10 cellular contexts compared by ENCODE assay signal in the genomic region with DNA sequence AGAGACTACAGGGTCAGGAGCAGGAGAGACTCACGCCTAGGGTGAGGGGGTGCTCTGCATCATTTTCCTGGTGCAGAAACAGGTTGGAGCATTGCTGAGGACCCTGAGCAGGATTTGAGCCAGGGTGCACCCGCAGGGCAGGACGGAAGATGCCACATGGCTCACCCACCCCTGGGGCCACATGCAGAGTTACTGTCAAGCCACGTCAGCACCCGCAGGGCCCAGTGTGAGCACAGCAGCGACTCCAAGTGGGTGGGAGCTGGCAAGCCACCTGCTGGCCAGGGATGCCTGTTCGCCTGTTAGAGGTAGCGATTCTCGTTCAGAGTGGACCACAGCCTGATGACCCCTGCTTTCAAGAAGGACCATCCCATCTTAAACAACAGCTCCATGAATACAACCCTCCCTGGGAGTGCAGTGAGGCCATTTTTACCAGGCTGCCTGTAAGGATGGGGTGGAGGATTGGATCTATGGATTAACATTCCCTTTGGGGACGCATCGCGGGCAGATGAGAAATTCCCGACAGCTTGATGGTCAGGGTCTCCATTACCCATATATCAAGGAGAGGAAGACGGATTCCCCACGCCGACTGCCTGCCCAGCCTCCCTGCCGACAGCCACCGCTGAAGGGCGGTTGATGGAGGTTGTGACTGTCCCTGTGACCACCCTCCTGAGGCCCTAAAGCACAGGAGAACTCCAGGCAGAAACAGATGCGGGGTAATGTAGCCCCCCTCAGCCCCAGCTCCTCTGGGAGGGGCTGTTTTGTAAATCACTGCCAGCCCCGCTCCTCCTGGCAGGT.
DNase-seq lines count a peak whose midpoint lies in the region; ATAC-seq and TF ChIP-seq lines count a peak whose summit lies in the region.
"Had no signal": no experiment of that assay in that cellular context is flagged by ENCODE, and none has a peak within 500 bp of the region (broad histone marks: within the 10 kb centered on the region; RNA-seq: fewer than 3 reads in every experiment).

No MANE protein-coding gene starts in this region.

- H3K36me3 ChIP-seq in NT2/D1 (ENCODE audit: insufficient read depth, insufficient read length, low read length) (no peaks in the 10 kb centered on the region), suprapubic skin (no peaks in the 10 kb centered on the region), gastroesophageal sphincter (no peaks in the 10 kb centered on the region)
- H3K36me3 ChIP-seq: prostate gland, upper lobe of left lung had no signal

- in situ Hi-C loops in GM13977 (cut with MboI; ENCODE audit: low pct_unique_long_range_greater_than_20kb, low sequenced_read_pairs, unreplicated experiment), result no loop called here

- H3K4me1 ChIP-seq in NT2/D1 (ENCODE audit: insufficient read depth, insufficient read length) (peaks cover 9% of the 10 kb centered on the region), suprapubic skin (peaks cover 4% of the 10 kb centered on the region), gastroesophageal sphincter (no peaks in the 10 kb centered on the region)
- H3K4me1 ChIP-seq: prostate gland, upper lobe of left lung had no signal

- 80% methylated on average over 15 of the region's 21 CpGs for WGBS in suprapubic skin
- WGBS in gastroesophageal sphincter (ENCODE audit: low coverage in 1 of 2), 2 donors, result 71 to 93% methylated on average over 9 to 10 of the region's 21 CpGs

- TF ChIP-seq EP300 in suprapubic skin (IDR thresholded peaks at IDR 0.05) (no peak), gastroesophageal sphincter (IDR thresholded peaks at IDR 0.05) (no peak)

- DNase-seq in Right ventricle myocardium inferior (ENCODE audit: missing footprints), result peak; percentile 40
- DNase-seq in left ventricle myocardium superior, result no peak
- DNase-seq in NT2/D1 (ENCODE audit: low read depth, low spot score), result no peak
- peak; percentile 4 for DNase-seq in dermis blood vessel endothelial cell
- DNase-seq in suprapubic skin (ENCODE audit: low spot score in 2 of 2), result peak; percentile 44 to 66
- DNase-seq in GM13977 (ENCODE audit: low spot score), result no peak
- no peak for DNase-seq in A172 (ENCODE audit: low spot score)

- H3K27me3 ChIP-seq in NT2/D1 (ENCODE audit: insufficient read depth, insufficient read length) (no peaks in the 10 kb centered on the region), suprapubic skin (no peaks in the 10 kb centered on the region), gastroesophageal sphincter (peaks cover 21% of the 10 kb centered on the region)
- H3K27me3 ChIP-seq: upper lobe of left lung had no signal

- H3K27ac ChIP-seq in suprapubic skin, result no peak overlapping the region
- no peak overlapping the region for H3K27ac ChIP-seq in gastroesophageal sphincter
- H3K27ac ChIP-seq: prostate gland, upper lobe of left lung had no signal

- no peak overlapping the region for H3K4me3 ChIP-seq in NT2/D1 (ENCODE audit: insufficient read length, low read depth)
- no peak overlapping the region for H3K4me3 ChIP-seq in suprapubic skin
- H3K4me3 ChIP-seq in gastroesophageal sphincter, result no peak overlapping the region
- H3K4me3 ChIP-seq: prostate gland, upper lobe of left lung had no signal

- intact Hi-C loops in Right ventricle myocardium inferior (cut with DNase I), result no loop called here
- intact Hi-C loops in left ventricle myocardium superior (cut with micrococcal nuclease), result no loop called here

- H3K9me3 ChIP-seq in NT2/D1 (ENCODE audit: insufficient read depth, low read length) (no peaks in the 10 kb centered on the region), suprapubic skin (no peaks in the 10 kb centered on the region), gastroesophageal sphincter (no peaks in the 10 kb centered on the region)
- H3K9me3 ChIP-seq: prostate gland, upper lobe of left lung had no signal

- TF ChIP-seq CTCF in suprapubic skin (IDR thresholded peaks at IDR 0.05), result no peak
- TF ChIP-seq CTCF in GM13977 (IDR thresholded peaks at IDR 0.05; ENCODE audit: extremely low read depth, insufficient read depth, missing control alignments), result no peak
- no peak for TF ChIP-seq CTCF in gastroesophageal sphincter (IDR thresholded peaks at IDR 0.05)

- ATAC-seq in Right ventricle myocardium inferior (no peak), left ventricle myocardium superior (no peak), gastroesophageal sphincter (no peak)

- H3K9ac ChIP-seq in NT2/D1 (ENCODE audit: insufficient read length, low read depth), result peak overlapping the region; percentile 18

- TF ChIP-seq POLR2A in suprapubic skin (IDR thresholded peaks at IDR 0.05) (no peak), gastroesophageal sphincter (IDR thresholded peaks at IDR 0.05) (no peak)

Comparison
In these comparisons a context has a peak if more than half of its experiments do, and no peak if none do; other contexts are left out.
1. DNase-seq: peak in Right ventricle myocardium inferior (single experiment), dermis blood vessel endothelial cell (single experiment) and suprapubic skin (2 of 2); none in left ventricle myocardium superior (single experiment), NT2/D1 (single experiment), GM13977 (single experiment) and A172 (single experiment).